ENCODE assay signal across 14 cellular contexts in genomic region chr3:50876947-50877346, GRCh38.
"Had no signal": no experiment of that assay in that cellular context is flagged by ENCODE, and none has a peak within 500 bp of the region (broad histone marks: within the 10 kb centered on the region; RNA-seq: fewer than 3 reads in every experiment).

No MANE protein-coding gene starts in this region.

- H3K4me3 ChIP-seq: breast epithelium, gastrocnemius medialis, heart left ventricle, stomach had no signal

- H3K36me3 ChIP-seq: breast epithelium, gastrocnemius medialis, heart left ventricle, stomach had no signal

- H3K4me1 ChIP-seq: breast epithelium, gastrocnemius medialis, stomach had no signal

- H3K9me3 ChIP-seq: breast epithelium, gastrocnemius medialis had no signal

- DNase-seq: activated CD4-positive, CD25-positive, alpha-beta regulatory T cell treated with anti-CD3 and anti-CD28 coated beads, Interleukin-2, amount 50 U/mL, for 72 hours; activated naive CD4-positive, alpha-beta T cell; activated T-cell treated with anti-CD3 and anti-CD28 coated beads for 4 hours; anterior cingulate cortex; dermis blood vessel endothelial cell; gastrocnemius medialis; heart left ventricle; immature natural killer cell; mesenchymal stem cell; natural killer cell; stimulated activated CD4-positive, alpha-beta T cell treated with anti-CD3 and anti-CD28 coated beads, Interleukin-12 subunit alpha, Interleukin-12 subunit beta, amount 100 ng/mL, for 4 hours; stimulated activated CD4-positive, alpha-beta T cell treated with anti-CD3 and anti-CD28 coated beads, Interleukin-2, amount 100 ng/mL, for 24 hours; stomach had no signal

- ATAC-seq: gastrocnemius medialis, heart left ventricle, natural killer cell had no signal

- H3K27me3 ChIP-seq: breast epithelium, gastrocnemius medialis, heart left ventricle, stomach had no signal

- H3K27ac ChIP-seq: breast epithelium, gastrocnemius medialis, heart left ventricle, stomach had no signal
